In genomic region chr12:130874696-130875095, GRCh38 we compare ENCODE assay signal across 1 cellular context.
TF ChIP-seq lines count a peak whose summit lies in the region.

No MANE protein-coding gene starts in this region.

TF ChIP-seq in GM23338, 12 proteins besides CTCF, POLR2A, EP300 and RAD21 (continued from another document):
- TF ChIP-seq, protein P1, sequence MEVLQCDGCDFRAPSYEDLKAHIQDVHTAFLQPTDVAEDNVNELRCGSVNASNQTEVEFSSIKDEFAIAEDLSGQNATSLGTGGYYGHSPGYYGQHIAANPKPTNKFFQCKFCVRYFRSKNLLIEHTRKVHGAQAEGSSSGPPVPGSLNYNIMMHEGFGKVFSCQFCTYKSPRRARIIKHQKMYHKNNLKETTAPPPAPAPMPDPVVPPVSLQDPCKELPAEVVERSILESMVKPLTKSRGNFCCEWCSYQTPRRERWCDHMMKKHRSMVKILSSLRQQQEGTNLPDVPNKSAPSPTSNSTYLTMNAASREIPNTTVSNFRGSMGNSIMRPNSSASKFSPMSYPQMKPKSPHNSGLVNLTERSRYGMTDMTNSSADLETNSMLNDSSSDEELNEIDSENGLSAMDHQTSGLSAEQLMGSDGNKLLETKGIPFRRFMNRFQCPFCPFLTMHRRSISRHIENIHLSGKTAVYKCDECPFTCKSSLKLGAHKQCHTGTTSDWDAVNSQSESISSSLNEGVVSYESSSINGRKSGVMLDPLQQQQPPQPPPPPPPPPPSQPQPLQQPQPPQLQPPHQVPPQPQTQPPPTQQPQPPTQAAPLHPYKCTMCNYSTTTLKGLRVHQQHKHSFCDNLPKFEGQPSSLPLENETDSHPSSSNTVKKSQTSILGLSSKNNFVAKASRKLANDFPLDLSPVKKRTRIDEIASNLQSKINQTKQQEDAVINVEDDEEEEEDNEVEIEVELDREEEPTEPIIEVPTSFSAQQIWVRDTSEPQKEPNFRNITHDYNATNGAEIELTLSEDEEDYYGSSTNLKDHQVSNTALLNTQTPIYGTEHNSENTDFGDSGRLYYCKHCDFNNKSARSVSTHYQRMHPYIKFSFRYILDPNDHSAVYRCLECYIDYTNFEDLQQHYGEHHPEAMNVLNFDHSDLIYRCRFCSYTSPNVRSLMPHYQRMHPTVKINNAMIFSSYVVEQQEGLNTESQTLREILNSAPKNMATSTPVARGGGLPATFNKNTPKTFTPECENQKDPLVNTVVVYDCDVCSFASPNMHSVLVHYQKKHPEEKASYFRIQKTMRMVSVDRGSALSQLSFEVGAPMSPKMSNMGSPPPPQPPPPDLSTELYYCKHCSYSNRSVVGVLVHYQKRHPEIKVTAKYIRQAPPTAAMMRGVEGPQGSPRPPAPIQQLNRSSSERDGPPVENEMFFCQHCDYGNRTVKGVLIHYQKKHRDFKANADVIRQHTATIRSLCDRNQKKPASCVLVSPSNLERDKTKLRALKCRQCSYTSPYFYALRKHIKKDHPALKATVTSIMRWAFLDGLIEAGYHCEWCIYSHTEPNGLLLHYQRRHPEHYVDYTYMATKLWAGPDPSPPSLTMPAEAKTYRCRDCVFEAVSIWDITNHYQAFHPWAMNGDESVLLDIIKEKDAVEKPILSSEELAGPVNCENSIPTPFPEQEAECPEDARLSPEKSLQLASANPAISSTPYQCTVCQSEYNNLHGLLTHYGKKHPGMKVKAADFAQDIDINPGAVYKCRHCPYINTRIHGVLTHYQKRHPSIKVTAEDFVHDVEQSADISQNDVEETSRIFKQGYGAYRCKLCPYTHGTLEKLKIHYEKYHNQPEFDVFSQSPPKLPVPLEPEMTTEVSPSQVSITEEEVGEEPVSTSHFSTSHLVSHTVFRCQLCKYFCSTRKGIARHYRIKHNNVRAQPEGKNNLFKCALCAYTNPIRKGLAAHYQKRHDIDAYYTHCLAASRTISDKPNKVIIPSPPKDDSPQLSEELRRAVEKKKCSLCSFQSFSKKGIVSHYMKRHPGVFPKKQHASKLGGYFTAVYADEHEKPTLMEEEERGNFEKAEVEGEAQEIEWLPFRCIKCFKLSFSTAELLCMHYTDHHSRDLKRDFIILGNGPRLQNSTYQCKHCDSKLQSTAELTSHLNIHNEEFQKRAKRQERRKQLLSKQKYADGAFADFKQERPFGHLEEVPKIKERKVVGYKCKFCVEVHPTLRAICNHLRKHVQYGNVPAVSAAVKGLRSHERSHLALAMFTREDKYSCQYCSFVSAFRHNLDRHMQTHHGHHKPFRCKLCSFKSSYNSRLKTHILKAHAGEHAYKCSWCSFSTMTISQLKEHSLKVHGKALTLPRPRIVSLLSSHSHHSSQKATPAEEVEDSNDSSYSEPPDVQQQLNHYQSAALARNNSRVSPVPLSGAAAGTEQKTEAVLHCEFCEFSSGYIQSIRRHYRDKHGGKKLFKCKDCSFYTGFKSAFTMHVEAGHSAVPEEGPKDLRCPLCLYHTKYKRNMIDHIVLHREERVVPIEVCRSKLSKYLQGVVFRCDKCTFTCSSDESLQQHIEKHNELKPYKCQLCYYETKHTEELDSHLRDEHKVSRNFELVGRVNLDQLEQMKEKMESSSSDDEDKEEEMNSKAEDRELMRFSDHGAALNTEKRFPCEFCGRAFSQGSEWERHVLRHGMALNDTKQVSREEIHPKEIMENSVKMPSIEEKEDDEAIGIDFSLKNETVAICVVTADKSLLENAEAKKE (CRISPR knock-in tag; IDR thresholded peaks at IDR 0.05), result no peak
- TF ChIP-seq JUNB (IDR thresholded peaks at IDR 0.05; ENCODE audit: unreplicated experiment), result no peak
- TF ChIP-seq POLR2AphosphoS5 (IDR thresholded peaks at IDR 0.05; ENCODE audit: low read depth), result no peak
- no peak for TF ChIP-seq NANOG (IDR thresholded peaks at IDR 0.05; ENCODE audit: borderline replicate concordance)
